28 cellular contexts compared by ENCODE assay signal in the genomic region with DNA sequence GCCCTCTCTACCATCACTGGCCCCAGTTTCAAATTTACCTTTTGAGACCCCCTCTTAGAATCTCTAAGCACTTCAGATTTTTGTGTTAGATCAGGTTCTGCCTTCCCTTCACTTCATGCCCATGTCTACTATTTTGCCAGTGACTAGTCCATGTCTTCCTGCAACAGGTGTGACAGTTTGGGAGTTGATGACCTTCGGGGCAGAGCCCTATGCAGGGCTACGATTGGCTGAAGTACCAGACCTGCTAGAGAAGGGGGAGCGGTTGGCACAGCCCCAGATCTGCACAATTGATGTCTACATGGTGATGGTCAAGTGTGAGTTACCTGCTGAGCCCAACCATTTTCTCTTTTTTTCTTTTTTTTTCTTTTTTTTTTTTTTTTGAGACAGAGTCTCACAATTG.
"Had no signal": no experiment of that assay in that cellular context is flagged by ENCODE, and none has a peak within 500 bp of the region (broad histone marks: within the 10 kb centered on the region; RNA-seq: fewer than 3 reads in every experiment).

No MANE protein-coding gene starts in this region.

- H3K9me3 Mint-ChIP-seq: naive B cell; natural killer cell; nephron progenitor cell; neural progenitor cell; stimulated activated memory B cell treated with anti-CD40 and anti-IgM and Interleukin-4, amounts not matched to agents 10 μg/mL and 1 μg/mL and 100 μg/mL, for 72 hours; stimulated activated naive CD8-positive, alpha-beta T cell treated with anti-CD3 and anti-CD28 coated beads, Interleukin-15, amount 100 ng/mL, for 72 hours; type B pancreatic cell had no signal

- H2AFZ ChIP-seq: neural progenitor cell, parathyroid adenoma had no signal

- DNase-seq: hypothalamus; islet precursor cell; left ventricle myocardium superior; lower lobe of right lung; mammary epithelial cell; mesenchymal stem cell; naive B cell; natural killer cell; nephron progenitor cell; occipital lobe; right lobe of liver; stimulated activated CD4-positive, alpha-beta T cell treated with anti-CD3 and anti-CD28 coated beads, Interleukin-1b, Interleukin-23, amount 100 ng/mL, for 48 hours; stimulated activated CD4-positive, alpha-beta T cell treated with anti-CD3 and anti-CD28 coated beads, Interleukin-2, amount 100 ng/mL, for 48 hours; stimulated activated CD4-positive, alpha-beta T cell treated with anti-CD3 and anti-CD28 coated beads, Interleukin-4, amount 100 ng/mL, for 4 hours; stimulated activated CD8-positive, alpha-beta memory T cell treated with anti-CD3 and anti-CD28 coated beads, Interleukin-4, amount 100 ng/mL, for 48 hours; stimulated activated naive CD4-positive, alpha-beta T cell treated with Interleukin-2 at 50 U/mL for 16 hours; stimulated activated naive CD8-positive, alpha-beta T cell treated with anti-CD3 and anti-CD28 coated beads, Interleukin-15, amount 100 ng/mL, for 72 hours; substantia nigra; uterus had no signal

- H3K27me3 ChIP-seq: neural progenitor cell, right atrium auricular region, right lobe of liver, tibial nerve, uterus had no signal

- ATAC-seq: left ventricle myocardium superior; lower lobe of right lung; natural killer cell; stimulated activated memory B cell treated with anti-CD40 and anti-IgM and Interleukin-4, amounts not matched to agents 10 μg/mL and 1 μg/mL and 100 μg/mL, for 72 hours; stimulated activated naive CD8-positive, alpha-beta T cell treated with anti-CD3 and anti-CD28 coated beads, Interleukin-15, amount 100 ng/mL, for 72 hours had no signal

- H3K4me2 ChIP-seq: neural progenitor cell, smooth muscle cell had no signal

- H3K27ac ChIP-seq: lower lobe of right lung, neural progenitor cell, neutrophil, parathyroid adenoma, right atrium auricular region, right lobe of liver, tibial nerve, uterus had no signal

- H3K79me2 ChIP-seq: parathyroid adenoma had no signal

- H3K9ac ChIP-seq: neural progenitor cell, parathyroid adenoma had no signal

- H3K4me3 Mint-ChIP-seq: naive B cell; natural killer cell; nephron progenitor cell; stimulated activated memory B cell treated with anti-CD40 and anti-IgM and Interleukin-4, amounts not matched to agents 10 μg/mL and 1 μg/mL and 100 μg/mL, for 72 hours; stimulated activated naive CD8-positive, alpha-beta T cell treated with anti-CD3 and anti-CD28 coated beads, Interleukin-15, amount 100 ng/mL, for 72 hours; type B pancreatic cell had no signal

- H3K4me3 ChIP-seq: lower lobe of right lung, neural progenitor cell, right atrium auricular region, right lobe of liver, smooth muscle cell, tibial nerve, uterus had no signal

- H3K27ac Mint-ChIP-seq: natural killer cell; neural progenitor cell; progenitor cell of endocrine pancreas; stimulated activated memory B cell treated with anti-CD40 and anti-IgM and Interleukin-4, amounts not matched to agents 10 μg/mL and 1 μg/mL and 100 μg/mL, for 72 hours had no signal

- H3K4me1 ChIP-seq: neural progenitor cell, parathyroid adenoma had no signal

- H3K36me3 Mint-ChIP-seq: naive B cell; natural killer cell; neural progenitor cell; stimulated activated memory B cell treated with anti-CD40 and anti-IgM and Interleukin-4, amounts not matched to agents 10 μg/mL and 1 μg/mL and 100 μg/mL, for 72 hours had no signal

- H3K36me3 ChIP-seq: neural progenitor cell, neutrophil, right atrium auricular region, uterus had no signal

- H3K9me3 ChIP-seq: lower lobe of right lung, neutrophil, right atrium auricular region, right lobe of liver, tibial nerve, uterus had no signal

- H3K27me3 Mint-ChIP-seq: progenitor cell of endocrine pancreas; stimulated activated naive CD8-positive, alpha-beta T cell treated with anti-CD3 and anti-CD28 coated beads, Interleukin-15, amount 100 ng/mL, for 72 hours had no signal
